In the genomic region with DNA sequence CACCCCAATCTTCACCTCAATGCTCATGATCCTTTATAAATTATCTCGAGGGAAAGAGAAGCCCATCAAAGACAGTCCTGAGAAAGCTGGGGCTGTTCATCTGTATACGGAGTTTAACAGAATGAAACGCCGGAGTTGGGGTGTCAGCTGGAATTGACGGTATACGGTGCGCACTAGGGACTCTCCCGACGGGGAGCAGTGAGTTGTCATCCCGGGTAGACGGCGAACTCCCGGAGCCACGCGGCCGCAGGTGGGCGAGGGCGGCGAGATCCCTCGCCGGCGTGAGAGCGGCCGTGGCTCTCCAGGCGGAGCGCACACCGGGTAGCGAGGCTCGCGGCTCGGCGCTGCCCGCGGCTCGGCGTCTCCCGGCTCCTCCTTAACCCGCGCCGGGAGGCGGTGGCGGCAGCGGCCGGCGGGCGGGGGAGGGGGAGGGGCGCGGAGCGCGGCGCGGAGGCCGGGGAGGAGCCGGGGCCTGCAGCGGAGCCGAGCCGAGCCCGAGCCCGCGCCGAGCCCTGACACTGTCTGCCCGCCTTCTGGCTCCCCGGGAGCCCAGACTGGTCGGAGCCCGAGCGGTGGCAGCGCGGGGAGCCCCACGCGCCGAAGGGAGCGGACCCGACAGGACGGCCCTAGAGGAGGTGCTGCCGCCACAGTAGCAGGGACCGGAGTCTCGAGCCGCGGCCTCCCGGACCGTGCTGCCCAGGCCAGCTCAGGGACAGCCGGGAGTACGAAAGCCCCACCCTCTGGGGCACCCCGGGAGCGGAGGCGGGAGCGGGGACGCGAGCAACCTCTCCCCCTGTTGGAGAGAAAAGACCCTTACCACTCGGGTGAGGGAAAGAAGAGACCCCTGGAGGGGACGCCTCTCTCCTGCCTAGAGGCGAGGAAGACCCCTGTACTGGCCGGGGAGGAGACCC, we compare ENCODE assay signal across 8 cellular contexts. TPM values are rescaled to one million over a fixed set of nuclear protein-coding genes. Genes with fewer than 3 reads are reported as not detected.
DNase-seq lines count a peak whose midpoint lies in the region; ATAC-seq and TF ChIP-seq lines count a peak whose summit lies in the region.

TSS of gene FOXJ2 (plus strand) at position 475 of the 911 bp plus-strand sequence. CDS start 7,117 bp downstream, outside the sequence.

- under 1% methylated on average over 92 of the region's 93 CpGs for WGBS in HUES64
- WGBS in testis, 2 donors: 0 to 2% methylated on average over 12 to 55 of the region's 93 CpGs

- ATAC-seq in GM21423 (IDR thresholded peaks at IDR 0.05; ENCODE audit: unreplicated experiment): peak; percentile 70
- peak; percentile 95 for ATAC-seq in omental fat pad (ENCODE audit: low FRiP score)

- H3K27me3 ChIP-seq in HUES64 (ENCODE audit: insufficient read depth, low read length): no peaks in the 10 kb centered on the region
- no peaks in the 10 kb centered on the region for H3K27me3 ChIP-seq in testis

- H3K27me3 Mint-ChIP-seq in activated naive CD4-positive, alpha-beta T cell treated with anti-CD3 and anti-CD28 coated beads, Interleukin-2, amount 10 ng/mL, durations not matched to agents 7 days and 5 days: no peaks in the 10 kb centered on the region

- peak within 1 kb of the TSS; percentile 81 for H3K9ac ChIP-seq in HUES64 (ENCODE audit: low read depth, low read length)

- H3K4me1 ChIP-seq in HUES64 (ENCODE audit: insufficient read depth, low read length) (peaks cover 35% of the 10 kb centered on the region), testis (peaks cover 46% of the 10 kb centered on the region)

- H3K36me3 ChIP-seq in HUES64 (ENCODE audit: insufficient read depth, low read length): no peaks in the 10 kb centered on the region
- no peaks in the 10 kb centered on the region for H3K36me3 ChIP-seq in testis (ENCODE audit: low read depth, missing control alignments)

- DNase-seq in DMS 273 treated with DMSO at 0.1 percent for 48 hours (lab: John Stamatoyannopoulos, UW) (peak; percentile 2), SK-N-DZ (ENCODE audit: low spot score) (peak; percentile 52), glomerular endothelial cell (ENCODE audit: extremely low read depth, low read depth, low spot score) (no peak), omental fat pad (ENCODE audit: low spot score) (no peak), testis (peak; percentile 71)
- DNase-seq in activated naive CD4-positive, alpha-beta T cell treated with anti-CD3 and anti-CD28 coated beads, Interleukin-2, amount 10 ng/mL, durations not matched to agents 7 days and 5 days: peak; percentile 86

- H3K27ac ChIP-seq in HUES64 (ENCODE audit: low read depth, low read length) (peak within 1 kb of the TSS; percentile 78), testis (peak within 1 kb of the TSS; percentile 97)

- no peak for TF ChIP-seq POLR2A in testis (IDR thresholded peaks at IDR 0.05)

- CTCF ChIA-PET in activated naive CD4-positive, alpha-beta T cell treated with anti-CD3 and anti-CD28 coated beads, Interleukin-2, amount 10 ng/mL, durations not matched to agents 7 days and 5 days (lab: Charles Lee): interaction anchor here (1.1 to 2.7 kb wide), 2 partner anchors 10 to 45 kb away, joined by 3 to 9 read pairs; no protein-coding TSS in a partner anchor

- H3K9me3 ChIP-seq in HUES64 (ENCODE audit: insufficient read depth, low read depth, low read length) (no peaks in the 10 kb centered on the region), testis (no peaks in the 10 kb centered on the region)

- no peaks in the 10 kb centered on the region for H3K9me3 Mint-ChIP-seq in activated naive CD4-positive, alpha-beta T cell treated with anti-CD3 and anti-CD28 coated beads, Interleukin-2, amount 10 ng/mL, durations not matched to agents 7 days and 5 days

- no peak for TF ChIP-seq CTCF in omental fat pad (IDR thresholded peaks at IDR 0.05)
- no peak for TF ChIP-seq CTCF in testis (IDR thresholded peaks at IDR 0.05)

- peaks cover 54% of the 10 kb centered on the region for H3K4me1 Mint-ChIP-seq in activated naive CD4-positive, alpha-beta T cell treated with anti-CD3 and anti-CD28 coated beads, Interleukin-2, amount 10 ng/mL, durations not matched to agents 7 days and 5 days

- H3K4me3 ChIP-seq in HUES64 (ENCODE audit: low read length): peak within 1 kb of the TSS; percentile 78
- peak within 1 kb of the TSS; percentile 96 to 99 for H3K4me3 ChIP-seq in testis

- H3K36me3 Mint-ChIP-seq in activated naive CD4-positive, alpha-beta T cell treated with anti-CD3 and anti-CD28 coated beads, Interleukin-2, amount 10 ng/mL, durations not matched to agents 7 days and 5 days: peaks cover 10% of the 10 kb centered on the region

- peak within 1 kb of the TSS; percentile 82 for H3K4me3 Mint-ChIP-seq in activated naive CD4-positive, alpha-beta T cell treated with anti-CD3 and anti-CD28 coated beads, Interleukin-2, amount 10 ng/mL, durations not matched to agents 7 days and 5 days

- H3K27ac Mint-ChIP-seq in activated naive CD4-positive, alpha-beta T cell treated with anti-CD3 and anti-CD28 coated beads, Interleukin-2, amount 10 ng/mL, durations not matched to agents 7 days and 5 days: peak within 1 kb of the TSS; percentile 81

- intact Hi-C loops in testis (cut with DNase I; ENCODE audit: low total_unique reads): no loop called here

RNA-seq across cellular contexts. Expression of gene FOXJ2, which starts in this region (rescaled TPM):
- polyA plus RNA-seq in HUES64 (2013, experiment 1 of 2): 5.5 TPM
- 6.8 TPM for polyA plus RNA-seq in HUES64 (2013, experiment 2 of 2)
- polyA plus RNA-seq in SK-N-DZ (2014; cell fraction: cytosol; rRNA removed): 3.9 and 4.8 TPM in 2 replicates
- polyA plus RNA-seq in SK-N-DZ (2014; cell fraction: nucleus; rRNA removed): 2.9 and 6.6 TPM in 2 replicates
- total RNA-seq in glomerular endothelial cell (10.9 and 11.3 TPM in 2 replicates), omental fat pad (10 to 100 TPM in 3 of 4 donors, 1 to 10 TPM in 1; 9.2 to 17.2 (median 13.0) TPM), testis (10 to 100 TPM; 25.3 to 29.1 TPM)
- 13.5 TPM for polyA plus RNA-seq in testis (ENCODE audit: insufficient read depth, low read depth, low replicate concordance)

Comparison
In these comparisons a context has a peak if more than half of its experiments do, and no peak if none do; other contexts are left out.
1. DNase-seq: peak in DMS 273 treated with DMSO at 0.1 percent for 48 hours (single experiment), SK-N-DZ (single experiment), activated naive CD4-positive, alpha-beta T cell treated with anti-CD3 and anti-CD28 coated beads, Interleukin-2, amount 10 ng/mL, durations not matched to agents 7 days and 5 days (single experiment) and testis (single experiment); none in glomerular endothelial cell (single experiment) and omental fat pad (single experiment).